ENCODE assay signal across 8 cellular contexts in the genomic region with DNA sequence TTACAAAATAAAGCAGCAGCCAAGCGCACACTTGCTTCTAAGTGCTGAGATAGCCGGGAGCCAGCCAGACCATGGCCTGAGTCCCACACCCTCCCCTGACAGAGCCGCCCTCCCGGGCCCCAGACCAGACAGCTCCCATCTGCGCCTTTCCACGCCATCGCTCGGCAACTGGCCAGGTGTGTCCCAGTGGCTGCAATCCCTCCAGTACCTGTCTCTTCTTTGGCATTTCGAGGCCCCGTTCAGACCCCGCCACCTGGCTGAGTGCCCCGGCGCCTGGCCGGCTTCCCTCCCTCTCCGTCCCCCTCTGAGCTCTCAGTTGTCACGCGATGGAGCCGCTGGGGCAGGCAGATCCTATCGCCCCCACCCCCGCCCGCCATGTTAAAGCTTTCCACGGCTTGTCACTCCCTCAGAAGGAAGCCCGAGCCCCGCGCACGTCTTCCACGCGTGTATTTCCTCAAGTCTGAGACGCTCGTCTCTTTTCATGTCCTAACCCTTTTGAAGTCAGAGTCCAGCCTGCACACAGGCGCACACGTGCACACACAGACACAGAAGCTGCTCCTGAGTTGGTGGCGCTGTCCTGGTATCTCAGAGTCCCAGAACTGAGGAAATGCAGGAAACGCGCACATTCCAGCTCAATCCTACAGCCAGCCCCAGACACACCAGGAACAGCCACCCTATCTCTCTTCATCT. TPM values are rescaled to one million over a fixed set of nuclear protein-coding genes. Genes with fewer than 3 reads are reported as not detected.
DNase-seq lines count a peak whose midpoint lies in the region; ATAC-seq and TF ChIP-seq lines count a peak whose summit lies in the region.

No MANE protein-coding gene starts in this region.

- DNase-seq in H7 = peak; percentile 82
- DNase-seq in right atrium auricular region (ENCODE audit: low spot score) = peak; percentile 90
- DNase-seq in NCI-H2107 (lab: John Stamatoyannopoulos, UW) = no peak
- DNase-seq in T1000 (lab: John Stamatoyannopoulos, UW) = no peak
- DNase-seq in stimulated activated CD4-positive, alpha-beta T cell treated with anti-CD3 and anti-CD28 coated beads, Interleukin-2, amount 100 ng/mL, for 48 hours = no peak

- no peaks in the 10 kb centered on the region for H3K9me3 ChIP-seq in right atrium auricular region

- H3K4me3 ChIP-seq in H7 (ENCODE audit: insufficient read depth, low read depth, low read length) (no peak overlapping the region), right atrium auricular region (peak overlapping the region in 1 of 2 donors; percentile 39), rectal smooth muscle tissue (ENCODE audit: low read length) (peak overlapping the region; percentile 37)

- H3K36me3 ChIP-seq in H7 (replicated peaks; ENCODE audit: control insufficient read depth, insufficient read depth, low read length) (peaks cover 9% of the 10 kb centered on the region), right atrium auricular region (peaks cover 30% of the 10 kb centered on the region), rectal smooth muscle tissue (ENCODE audit: control insufficient read depth, insufficient read depth, low read length) (peaks cover 9% of the 10 kb centered on the region)

- no peak for ATAC-seq in HG02571 (IDR thresholded peaks at IDR 0.05; ENCODE audit: unreplicated experiment)

- peaks cover 0 to 87% of the 10 kb centered on the region in 2 donors for H3K4me1 ChIP-seq in right atrium auricular region
- peaks cover 53% of the 10 kb centered on the region for H3K4me1 ChIP-seq in rectal smooth muscle tissue (ENCODE audit: control insufficient read depth, insufficient read depth, low read length)

- peak overlapping the region; percentile 37 for H3K27ac ChIP-seq in angular gyrus (ENCODE audit: low read depth, low read length)
- peak overlapping the region; percentile 88 to 94 for H3K27ac ChIP-seq in right atrium auricular region
- H3K27ac ChIP-seq in rectal smooth muscle tissue (ENCODE audit: low read depth, low read length) = peak overlapping the region; percentile 69

- no peaks in the 10 kb centered on the region for H3K27me3 ChIP-seq in H7 (ENCODE audit: control insufficient read depth, insufficient read depth, low read length)
- H3K27me3 ChIP-seq in right atrium auricular region = no peaks in the 10 kb centered on the region
- H3K27me3 ChIP-seq in rectal smooth muscle tissue (ENCODE audit: control insufficient read depth, insufficient read depth, low read length) = no peaks in the 10 kb centered on the region

- H3K9ac ChIP-seq in rectal smooth muscle tissue (ENCODE audit: low read length) = no peak overlapping the region

- peak in 1 of 2 donors; percentile 45 for TF ChIP-seq CTCF in right atrium auricular region (IDR thresholded peaks at IDR 0.05)

RNA-seq across cellular contexts. Expression of a gene that starts 7.9 kb away (rescaled TPM):
- 16.1 and 17.3 TPM in 2 replicates for total RNA-seq in H7 (2014; rRNA removed; shearing (Covaris generic))
- 10 to 100 TPM; 21.2 to 36.9 TPM for total RNA-seq in right atrium auricular region

Comparison
In these comparisons a context has a peak if more than half of its experiments do, and no peak if none do; other contexts are left out.
1. DNase-seq: peak in H7 (single experiment) and right atrium auricular region (single experiment); none in NCI-H2107 (single experiment), T1000 (single experiment) and stimulated activated CD4-positive, alpha-beta T cell treated with anti-CD3 and anti-CD28 coated beads, Interleukin-2, amount 100 ng/mL, for 48 hours (0 of 2).
2. H3K27ac ChIP-seq: peak in every context shown above with its lines; median percentile 91 in right atrium auricular region; 69 in rectal smooth muscle tissue; 37 in angular gyrus.